Comparison of ENCODE assay signal across 8 cellular contexts in the genomic region with DNA sequence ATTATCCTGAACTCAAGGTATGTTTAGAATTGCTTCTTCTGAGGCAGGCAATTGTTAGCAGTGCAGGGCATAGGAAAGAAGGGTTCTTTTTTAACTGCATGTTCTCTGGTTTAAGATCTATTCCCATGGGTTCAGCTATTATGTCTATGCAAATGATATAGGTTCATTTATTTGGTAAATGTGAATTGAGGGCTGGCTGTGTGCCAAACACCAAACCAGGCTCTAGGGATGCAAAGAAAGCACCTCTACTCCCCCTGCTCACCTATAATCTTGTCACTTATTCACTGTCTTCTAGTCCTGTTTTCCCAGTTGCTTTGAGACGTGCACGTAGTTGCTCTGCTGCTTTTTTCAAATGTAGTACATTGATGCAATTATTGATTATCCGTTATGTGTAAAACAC. TPM values are rescaled to one million over a fixed set of nuclear protein-coding genes. Genes with fewer than 3 reads are reported as not detected.
DNase-seq lines count a peak whose midpoint lies in the region; ATAC-seq, FAIRE-seq and TF ChIP-seq lines count a peak whose summit lies in the region.

No MANE protein-coding gene starts in this region.

- H2AFZ ChIP-seq in HepG2 (ENCODE audit: low read length): peak overlapping the region; percentile 74

- H3K79me2 ChIP-seq in HepG2 (ENCODE audit: insufficient read depth, low read length): no peaks in the 10 kb centered on the region

- peaks cover 5% of the 10 kb centered on the region for H3K9me3 Mint-ChIP-seq in activated CD4-positive, alpha-beta T cell treated with anti-CD3 and anti-CD28 coated beads, Interleukin-2, amount 10 ng/mL, durations not matched to agents 24 days and 14 days
- H3K9me3 Mint-ChIP-seq in activated naive CD8-positive, alpha-beta T cell treated with anti-CD3 and anti-CD28 coated beads, Interleukin-2, amount 10 ng/mL, durations not matched to agents 7 days and 5 days: peaks cover 12% of the 10 kb centered on the region

- TF ChIP-seq CTCF in HepG2 (CRISPR knock-in tag; IDR thresholded peaks at IDR 0.05) (no peak), thoracic aorta (IDR thresholded peaks at IDR 0.05) (no peak)

- no peak for TF ChIP-seq POLR2A in HepG2 (IDR thresholded peaks at IDR 0.05; ENCODE audit: insufficient read depth in 1 of 2, low read depth in 2 of 2, low read length in 2 of 2)

- peak; percentile 64 for DNase-seq in activated CD4-positive, alpha-beta T cell treated with anti-CD3 and anti-CD28 coated beads, Interleukin-2, amount 10 ng/mL, durations not matched to agents 24 days and 14 days
- no peak for DNase-seq in activated CD4-positive, alpha-beta T cell treated with anti-CD3 and anti-CD28 coated beads for 48 hours
- no peak for DNase-seq in activated naive CD8-positive, alpha-beta T cell treated with anti-CD3 and anti-CD28 coated beads, Interleukin-2, amount 10 ng/mL, durations not matched to agents 7 days and 5 days
- no peak for DNase-seq in HepG2 (ENCODE audit: low spot score)
- no peak for DNase-seq in thoracic aorta (ENCODE audit: low spot score)
- no peak for DNase-seq in AML-193 (lab: John Stamatoyannopoulos, UW)
- no peak for DNase-seq in AG08396 (ENCODE audit: low spot score)
- DNase-seq in GM19239 (ENCODE audit: insufficient read length, low spot score): no peak

- no peak for FAIRE-seq in HepG2 (lab: Jason Lieb, UNC)
- FAIRE-seq in GM19239 (lab: Jason Lieb, UNC): no peak

- H3K4me3 ChIP-seq in HepG2 (replicated peaks in 1 of 3; ENCODE audit: insufficient read depth in 1 of 3, low read depth in 2 of 3, low read length in 3 of 3) (peak overlapping the region in 2 of 3 experiments; percentile 55 to 91; a peak in 3 of 6 replicates), thoracic aorta (peak overlapping the region; percentile 93)

- H3K27me3 Mint-ChIP-seq in activated CD4-positive, alpha-beta T cell treated with anti-CD3 and anti-CD28 coated beads, Interleukin-2, amount 10 ng/mL, durations not matched to agents 24 days and 14 days: peaks cover 2% of the 10 kb centered on the region
- H3K27me3 Mint-ChIP-seq in activated naive CD8-positive, alpha-beta T cell treated with anti-CD3 and anti-CD28 coated beads, Interleukin-2, amount 10 ng/mL, durations not matched to agents 7 days and 5 days: no peaks in the 10 kb centered on the region

- H3K27me3 ChIP-seq in HepG2 (ENCODE audit: control insufficient read depth in 1 of 2, insufficient read depth in 2 of 2, low read length in 2 of 2) (no peaks in the 10 kb centered on the region; a peak in 1 of 5 replicates), thoracic aorta (replicated peaks; ENCODE audit: insufficient read depth) (no peaks in the 10 kb centered on the region)

- peaks cover 35% of the 10 kb centered on the region for H3K4me1 Mint-ChIP-seq in activated CD4-positive, alpha-beta T cell treated with anti-CD3 and anti-CD28 coated beads, Interleukin-2, amount 10 ng/mL, durations not matched to agents 24 days and 14 days
- H3K4me1 Mint-ChIP-seq in activated naive CD8-positive, alpha-beta T cell treated with anti-CD3 and anti-CD28 coated beads, Interleukin-2, amount 10 ng/mL, durations not matched to agents 7 days and 5 days: peaks cover 24% of the 10 kb centered on the region

- no TSS peak for BruUV-seq in HepG2 (replicated peaks; lab: Mats Ljungman, UMichigan)

- POLR2A ChIA-PET in activated naive CD8-positive, alpha-beta T cell treated with anti-CD3 and anti-CD28 coated beads, Interleukin-2, amount 10 ng/mL, durations not matched to agents 7 days and 5 days (lab: Charles Lee): interaction anchor here (1.4 to 1.6 kb wide), 3 partner anchors 181 to 457 kb away, joined by 3 to 11 read pairs (median 5); a partner anchor contains a TSS
- POLR2A ChIA-PET in HepG2 (lab: Yijun Ruan, JAX): interaction anchor here (1.2 to 1.3 kb wide), 2 partner anchors 20 to 181 kb away, joined by 6 read pairs; no protein-coding TSS in a partner anchor

- ATAC-seq in activated naive CD8-positive, alpha-beta T cell treated with anti-CD3 and anti-CD28 coated beads, Interleukin-2, amount 10 ng/mL, durations not matched to agents 7 days and 5 days (ENCODE audit: low read depth): no peak
- ATAC-seq in HepG2 (no peak), thoracic aorta (ENCODE audit: insufficient number of reproducible peaks, low FRiP score, low read depth) (no peak)

- peaks cover 15% of the 10 kb centered on the region for H3K4me1 ChIP-seq in HepG2 (ENCODE audit: insufficient read depth, low read length)
- H3K4me1 ChIP-seq in thoracic aorta (ENCODE audit: control insufficient read depth in 1 of 2, low read depth in 2 of 2): peaks cover 23 to 27% of the 10 kb centered on the region in 2 donors

- H3K36me3 ChIP-seq in HepG2 (replicated peaks in 1 of 2; ENCODE audit: control insufficient read depth in 1 of 2, insufficient read depth in 2 of 2, low read length in 2 of 2) (no peaks in the 10 kb centered on the region), thoracic aorta (no peaks in the 10 kb centered on the region)

- no peak for TF ChIP-seq EP300 in HepG2 (IDR thresholded peaks at IDR 0.05; ENCODE audit: low read depth in 2 of 2, low read length in 2 of 2)
- TF ChIP-seq EP300 in HepG2 (CRISPR knock-in tag; IDR thresholded peaks at IDR 0.05; ENCODE audit: borderline replicate concordance): no peak

- H3K9me3 ChIP-seq in HepG2 (ENCODE audit: low read length): 0 out of 2 replicates have a peak, but pooled peaks cover 4% of the 10 kb centered on the region
- peaks cover 5% of the 10 kb centered on the region for H3K9me3 ChIP-seq in thoracic aorta

- H3K36me3 Mint-ChIP-seq in activated CD4-positive, alpha-beta T cell treated with anti-CD3 and anti-CD28 coated beads, Interleukin-2, amount 10 ng/mL, durations not matched to agents 24 days and 14 days (ENCODE audit: low read depth): peaks cover 4% of the 10 kb centered on the region
- H3K36me3 Mint-ChIP-seq in activated naive CD8-positive, alpha-beta T cell treated with anti-CD3 and anti-CD28 coated beads, Interleukin-2, amount 10 ng/mL, durations not matched to agents 7 days and 5 days: peaks cover 12% of the 10 kb centered on the region

- H3K4me3 Mint-ChIP-seq in activated CD4-positive, alpha-beta T cell treated with anti-CD3 and anti-CD28 coated beads, Interleukin-2, amount 10 ng/mL, durations not matched to agents 24 days and 14 days: peak overlapping the region; percentile 91
- H3K4me3 Mint-ChIP-seq in activated naive CD8-positive, alpha-beta T cell treated with anti-CD3 and anti-CD28 coated beads, Interleukin-2, amount 10 ng/mL, durations not matched to agents 7 days and 5 days: peak overlapping the region; percentile 99

- H3K27ac ChIP-seq in HepG2 (ENCODE audit: extremely low read length, insufficient read depth, low read length) (no peak overlapping the region), thoracic aorta (peak overlapping the region; percentile 85 to 91)

- peak overlapping the region; percentile 93 for H3K27ac Mint-ChIP-seq in activated CD4-positive, alpha-beta T cell treated with anti-CD3 and anti-CD28 coated beads, Interleukin-2, amount 10 ng/mL, durations not matched to agents 24 days and 14 days
- peak overlapping the region; percentile 95 for H3K27ac Mint-ChIP-seq in activated naive CD8-positive, alpha-beta T cell treated with anti-CD3 and anti-CD28 coated beads, Interleukin-2, amount 10 ng/mL, durations not matched to agents 7 days and 5 days

- H3K9ac ChIP-seq in HepG2 (ENCODE audit: insufficient read depth, low read depth, low read length): peak overlapping the region; percentile 13; the same call in 1 of the 2 replicates

- peak overlapping the region; percentile 86 for H3K4me2 ChIP-seq in HepG2 (ENCODE audit: low read depth, low read length)

- 37% methylated on average over 3 of the region's 3 CpGs for WGBS in HepG2 (ENCODE audit: low lambda C conversion rate)

- H4K20me1 ChIP-seq in HepG2 (ENCODE audit: insufficient read depth, low read length): no peaks in the 10 kb centered on the region

- no peak for TF ChIP-seq RAD21 in HepG2 (CRISPR knock-in tag; IDR thresholded peaks at IDR 0.05)

- in situ Hi-C loops in HepG2 (cut with HindIII; ENCODE audit: extremely low pct_ligation_motif_present, low pct_unique_long_range_greater_than_20kb): no loop called here

- intact Hi-C loops in activated CD4-positive, alpha-beta T cell treated with anti-CD3 and anti-CD28 coated beads, Interleukin-2, amount 10 ng/mL, durations not matched to agents 24 days and 14 days (cut with micrococcal nuclease): loop anchor here (2.0 to 10.0 kb wide), 3 partner anchors 380 to 590 kb away; a partner anchor contains a TSS
- intact Hi-C loops in HepG2 (cut with micrococcal nuclease; ENCODE audit: unreplicated experiment): loop anchor here (2.0 to 5.0 kb wide), 2 partner anchors 148 to 456 kb away; no protein-coding TSS in a partner anchor

- CTCF ChIA-PET in HepG2 (lab: Yijun Ruan, JAX; ENCODE audit: low intra/inter-chr PET ratio, low total read pairs): interaction anchor here (1.3 kb wide), 1 partner anchor 146 kb away, joined by 5 read pairs; no protein-coding TSS in a partner anchor

RNA-seq across cellular contexts. Expression of a gene that starts 0.7 kb away (rescaled TPM):
- total RNA-seq in activated CD4-positive, alpha-beta T cell treated with anti-CD3 and anti-CD28 coated beads, Interleukin-2, amount 10 ng/mL, durations not matched to agents 24 days and 14 days: 11.9 and 12.8 TPM in 2 replicates
- 10 to 100 TPM; 19.4 to 20.6 TPM for total RNA-seq in activated naive CD8-positive, alpha-beta T cell treated with anti-CD3 and anti-CD28 coated beads, Interleukin-2, amount 10 ng/mL, durations not matched to agents 7 days and 5 days
- total RNA-seq in HepG2 (2016; rRNA removed; fragmentation: Illumina TruSeq; extraction: Trizol) (10.0 and 13.1 TPM in 2 replicates), thoracic aorta (10 to 100 TPM; 23.6 to 43.8 TPM)
- 5.7 and 6.3 TPM in 2 replicates for total RNA-seq in HepG2 (2016; cell fraction: cytosol; rRNA removed; fragmentation: Illumina TruSeq; extraction: Trizol; ENCODE audit: low read depth)
- 10.0 and 12.5 TPM in 2 replicates for total RNA-seq in HepG2 (2016; cell fraction: insoluble cytoplasmic fraction; rRNA removed; fragmentation: Illumina TruSeq; extraction: Trizol)
- total RNA-seq in HepG2 (2016; cell fraction: membrane; rRNA removed; fragmentation: Illumina TruSeq; extraction: Trizol): 4.5 and 5.4 TPM in 2 replicates
- 9.2 and 9.6 TPM in 2 replicates for total RNA-seq in HepG2 (2016; cell fraction: nucleus; rRNA removed; fragmentation: Illumina TruSeq; extraction: Trizol)
- 3.2 and 3.4 TPM in 2 replicates for polyA plus RNA-seq in HepG2 (2011; rRNA removed)
- polyA plus RNA-seq in HepG2 (2011; cell fraction: cytosol; rRNA removed): 1.6 and 2.8 TPM in 2 replicates
- polyA plus RNA-seq in HepG2 (2011; cell fraction: nucleus; rRNA removed): 1.2 and 1.6 TPM in 2 replicates
- polyA plus RNA-seq in HepG2 (2012): 5.4 and 6.5 TPM in 2 replicates
- polyA plus RNA-seq in HepG2 (2016; cell fraction: cytosol; fragmentation: Illumina TruSeq; extraction: Trizol; ENCODE audit: low read depth): 0.51 and 0.55 TPM in 2 replicates
- 10.5 TPM in 2 replicates for polyA plus RNA-seq in HepG2 (2016; cell fraction: insoluble cytoplasmic fraction; fragmentation: Illumina TruSeq; extraction: Trizol; ENCODE audit: low read depth)
- polyA plus RNA-seq in HepG2 (2016; cell fraction: membrane; fragmentation: Illumina TruSeq; extraction: Trizol; ENCODE audit: low read depth): 0.88 and 0.90 TPM in 2 replicates
- 5.5 and 5.6 TPM in 2 replicates for polyA plus RNA-seq in HepG2 (2016; cell fraction: nucleus; fragmentation: Illumina TruSeq; extraction: Trizol; ENCODE audit: insufficient read depth, low read depth)
- 2.2 and 2.7 TPM in 2 replicates for polyA minus RNA-seq in HepG2 (2011; rRNA and poly(A)+ RNA removed; ENCODE audit: low replicate concordance)
- polyA minus RNA-seq in HepG2 (2011; cell fraction: cytosol; rRNA and poly(A)+ RNA removed): 3.5 and 5.5 TPM in 2 replicates
- 11.1 and 12.7 TPM in 2 replicates for polyA minus RNA-seq in HepG2 (2011; cell fraction: nucleus; rRNA and poly(A)+ RNA removed)
